ENCODE assay signal across 16 cellular contexts in genomic region chr2:144127693-144128092, GRCh38.
A peak's percentile ranks its signal among the peaks of the same experiment; 100 is the strongest.
DNase-seq lines count a peak whose midpoint lies in the region; ATAC-seq, FAIRE-seq and TF ChIP-seq lines count a peak whose summit lies in the region.
"Had no signal": no experiment of that assay in that cellular context is flagged by ENCODE, and none has a peak within 500 bp of the region (broad histone marks: within the 10 kb centered on the region; RNA-seq: fewer than 3 reads in every experiment).

No MANE protein-coding gene starts in this region.

- no peaks in the 10 kb centered on the region for H3K9me3 Mint-ChIP-seq in activated CD8-positive, alpha-beta T cell treated with anti-CD3 and anti-CD28 coated beads for 36 hours
- H3K9me3 Mint-ChIP-seq in activated CD8-positive, alpha-beta T cell treated with anti-CD3 and anti-CD28 coated beads, Interleukin-2, amount 10 ng/mL, durations not matched to agents 7 days and 5 days (ENCODE audit: insufficient read depth), result no peaks in the 10 kb centered on the region
- no peaks in the 10 kb centered on the region for H3K9me3 Mint-ChIP-seq in activated naive CD4-positive, alpha-beta T cell treated with anti-CD3 and anti-CD28 coated beads for 36 hours
- no peaks in the 10 kb centered on the region for H3K9me3 Mint-ChIP-seq in activated naive CD4-positive, alpha-beta T cell treated with anti-CD3 and anti-CD28 coated beads, Interleukin-2, amount 10 ng/mL, durations not matched to agents 7 days and 5 days
- H3K9me3 Mint-ChIP-seq in activated T-helper 17 cell treated with anti-CD3 and anti-CD28 coated beads, Interleukin-2, amount 50 U/mL, for 72 hours, result no peaks in the 10 kb centered on the region
- H3K9me3 Mint-ChIP-seq: CD8-positive, alpha-beta T cell had no signal

- peaks cover 29% of the 10 kb centered on the region for H3K4me1 Mint-ChIP-seq in activated CD8-positive, alpha-beta T cell treated with anti-CD3 and anti-CD28 coated beads for 36 hours (ENCODE audit: low read depth)
- no peaks in the 10 kb centered on the region for H3K4me1 Mint-ChIP-seq in activated CD8-positive, alpha-beta T cell treated with anti-CD3 and anti-CD28 coated beads, Interleukin-2, amount 10 ng/mL, durations not matched to agents 7 days and 5 days (ENCODE audit: low read depth)
- peaks cover 25% of the 10 kb centered on the region for H3K4me1 Mint-ChIP-seq in activated naive CD4-positive, alpha-beta T cell treated with anti-CD3 and anti-CD28 coated beads for 36 hours (ENCODE audit: low read depth)
- H3K4me1 Mint-ChIP-seq in activated naive CD4-positive, alpha-beta T cell treated with anti-CD3 and anti-CD28 coated beads, Interleukin-2, amount 10 ng/mL, durations not matched to agents 7 days and 5 days, result no peaks in the 10 kb centered on the region
- H3K4me1 Mint-ChIP-seq in activated T-helper 17 cell treated with anti-CD3 and anti-CD28 coated beads, Interleukin-2, amount 50 U/mL, for 72 hours, result peaks cover 24% of the 10 kb centered on the region
- H3K4me1 Mint-ChIP-seq: B cell had no signal

- TF ChIP-seq POLR2A in GM12892 (IDR thresholded peaks at IDR 0.05; ENCODE audit: low read depth, low read length), result no peak

- peak; percentile 42 for FAIRE-seq in GM12892 (lab: Jason Lieb, UNC)
- FAIRE-seq: G401.6, GM12891, GM18507 had no signal

- H3K27me3 Mint-ChIP-seq in activated CD8-positive, alpha-beta T cell treated with anti-CD3 and anti-CD28 coated beads for 36 hours, result no peaks in the 10 kb centered on the region
- H3K27me3 Mint-ChIP-seq in activated CD8-positive, alpha-beta T cell treated with anti-CD3 and anti-CD28 coated beads, Interleukin-2, amount 10 ng/mL, durations not matched to agents 7 days and 5 days (ENCODE audit: low read depth), result no peaks in the 10 kb centered on the region
- H3K27me3 Mint-ChIP-seq in activated naive CD4-positive, alpha-beta T cell treated with anti-CD3 and anti-CD28 coated beads for 36 hours (ENCODE audit: low read depth), result no peaks in the 10 kb centered on the region
- no peaks in the 10 kb centered on the region for H3K27me3 Mint-ChIP-seq in activated naive CD4-positive, alpha-beta T cell treated with anti-CD3 and anti-CD28 coated beads, Interleukin-2, amount 10 ng/mL, durations not matched to agents 7 days and 5 days
- no peaks in the 10 kb centered on the region for H3K27me3 Mint-ChIP-seq in activated T-helper 17 cell treated with anti-CD3 and anti-CD28 coated beads, Interleukin-2, amount 50 U/mL, for 72 hours
- H3K27me3 Mint-ChIP-seq: B cell had no signal

- H3K4me3 Mint-ChIP-seq in activated CD8-positive, alpha-beta T cell treated with anti-CD3 and anti-CD28 coated beads for 36 hours, result peak overlapping the region; percentile 33
- no peak overlapping the region for H3K4me3 Mint-ChIP-seq in activated CD8-positive, alpha-beta T cell treated with anti-CD3 and anti-CD28 coated beads, Interleukin-2, amount 10 ng/mL, durations not matched to agents 7 days and 5 days
- H3K4me3 Mint-ChIP-seq in activated naive CD4-positive, alpha-beta T cell treated with anti-CD3 and anti-CD28 coated beads for 36 hours, result no peak overlapping the region
- H3K4me3 Mint-ChIP-seq in activated naive CD4-positive, alpha-beta T cell treated with anti-CD3 and anti-CD28 coated beads, Interleukin-2, amount 10 ng/mL, durations not matched to agents 7 days and 5 days, result no peak overlapping the region
- no peak overlapping the region for H3K4me3 Mint-ChIP-seq in activated T-helper 17 cell treated with anti-CD3 and anti-CD28 coated beads, Interleukin-2, amount 50 U/mL, for 72 hours
- H3K4me3 Mint-ChIP-seq: B cell; CD8-positive, alpha-beta T cell had no signal

- peak overlapping the region; percentile 74 for H3K27ac Mint-ChIP-seq in activated CD8-positive, alpha-beta T cell treated with anti-CD3 and anti-CD28 coated beads for 36 hours
- no peak overlapping the region for H3K27ac Mint-ChIP-seq in activated CD8-positive, alpha-beta T cell treated with anti-CD3 and anti-CD28 coated beads, Interleukin-2, amount 10 ng/mL, durations not matched to agents 7 days and 5 days
- peak overlapping the region; percentile 57 for H3K27ac Mint-ChIP-seq in activated naive CD4-positive, alpha-beta T cell treated with anti-CD3 and anti-CD28 coated beads for 36 hours
- H3K27ac Mint-ChIP-seq in activated naive CD4-positive, alpha-beta T cell treated with anti-CD3 and anti-CD28 coated beads, Interleukin-2, amount 10 ng/mL, durations not matched to agents 7 days and 5 days, result no peak overlapping the region
- peak overlapping the region; percentile 68 for H3K27ac Mint-ChIP-seq in activated T-helper 17 cell treated with anti-CD3 and anti-CD28 coated beads, Interleukin-2, amount 50 U/mL, for 72 hours
- H3K27ac Mint-ChIP-seq: B cell; CD8-positive, alpha-beta T cell had no signal

- H3K36me3 Mint-ChIP-seq in activated CD8-positive, alpha-beta T cell treated with anti-CD3 and anti-CD28 coated beads for 36 hours (ENCODE audit: low read depth), result peaks cover 19% of the 10 kb centered on the region
- H3K36me3 Mint-ChIP-seq in activated CD8-positive, alpha-beta T cell treated with anti-CD3 and anti-CD28 coated beads, Interleukin-2, amount 10 ng/mL, durations not matched to agents 7 days and 5 days (ENCODE audit: low read depth), result peaks cover 6% of the 10 kb centered on the region
- H3K36me3 Mint-ChIP-seq in activated naive CD4-positive, alpha-beta T cell treated with anti-CD3 and anti-CD28 coated beads for 36 hours (ENCODE audit: low read depth), result peaks cover 3% of the 10 kb centered on the region
- H3K36me3 Mint-ChIP-seq in activated naive CD4-positive, alpha-beta T cell treated with anti-CD3 and anti-CD28 coated beads, Interleukin-2, amount 10 ng/mL, durations not matched to agents 7 days and 5 days, result no peaks in the 10 kb centered on the region
- peaks cover 21% of the 10 kb centered on the region for H3K36me3 Mint-ChIP-seq in activated T-helper 17 cell treated with anti-CD3 and anti-CD28 coated beads, Interleukin-2, amount 50 U/mL, for 72 hours (ENCODE audit: low read depth)

- no peak for DNase-seq in activated CD8-positive, alpha-beta T cell treated with anti-CD3 and anti-CD28 coated beads for 36 hours
- DNase-seq in activated CD8-positive, alpha-beta T cell treated with anti-CD3 and anti-CD28 coated beads, Interleukin-2, amount 10 ng/mL, durations not matched to agents 7 days and 5 days, result no peak
- no peak for DNase-seq in activated naive CD4-positive, alpha-beta T cell treated with anti-CD3 and anti-CD28 coated beads for 36 hours
- no peak for DNase-seq in activated naive CD4-positive, alpha-beta T cell treated with anti-CD3 and anti-CD28 coated beads, Interleukin-2, amount 10 ng/mL, durations not matched to agents 7 days and 5 days
- DNase-seq in GM12892 (ENCODE audit: insufficient read length) (no peak), DMS79 (lab: John Stamatoyannopoulos, UW) (no peak), COR-L47 (lab: John Stamatoyannopoulos, UW) (no peak)
- DNase-seq: CD8-positive, alpha-beta T cell; DMS 273 treated with DMSO at 0.1 percent for 48 hours; DMS53; GM23248 had no signal

- TF ChIP-seq CTCF in activated CD8-positive, alpha-beta T cell treated with anti-CD3 and anti-CD28 coated beads for 36 hours (IDR thresholded peaks at IDR 0.05), result no peak

- intact Hi-C loops in activated CD8-positive, alpha-beta T cell treated with anti-CD3 and anti-CD28 coated beads for 36 hours (cut with micrococcal nuclease), result no loop called here
- intact Hi-C loops in activated naive CD4-positive, alpha-beta T cell treated with anti-CD3 and anti-CD28 coated beads for 36 hours (cut with micrococcal nuclease), result loop anchor here (2.0 to 5.0 kb wide), 2 partner anchors 71 to 390 kb away; no protein-coding TSS in a partner anchor

- POLR2A ChIA-PET in activated CD8-positive, alpha-beta T cell treated with anti-CD3 and anti-CD28 coated beads for 36 hours (lab: Charles Lee), result interaction anchor here (0.6 kb wide), 1 partner anchor 608 kb away, joined by 3 read pairs; no protein-coding TSS in a partner anchor
- POLR2A ChIA-PET in activated CD8-positive, alpha-beta T cell treated with anti-CD3 and anti-CD28 coated beads, Interleukin-2, amount 10 ng/mL, durations not matched to agents 7 days and 5 days (lab: Charles Lee), result no interaction called here

- no peak for ATAC-seq in activated CD8-positive, alpha-beta T cell treated with anti-CD3 and anti-CD28 coated beads for 36 hours
- ATAC-seq in activated CD8-positive, alpha-beta T cell treated with anti-CD3 and anti-CD28 coated beads, Interleukin-2, amount 10 ng/mL, durations not matched to agents 7 days and 5 days, result no peak
- ATAC-seq in activated T-helper 17 cell treated with anti-CD3 and anti-CD28 coated beads, Interleukin-2, amount 50 U/mL, for 72 hours (replicated peaks), result peak; percentile 47
- ATAC-seq: CD8-positive, alpha-beta T cell had no signal

- CTCF ChIA-PET in activated CD8-positive, alpha-beta T cell treated with anti-CD3 and anti-CD28 coated beads for 36 hours (lab: Charles Lee), result no interaction called here
- CTCF ChIA-PET in activated CD8-positive, alpha-beta T cell treated with anti-CD3 and anti-CD28 coated beads, Interleukin-2, amount 10 ng/mL, durations not matched to agents 7 days and 5 days (lab: Charles Lee), result no interaction called here
- CTCF ChIA-PET in activated naive CD4-positive, alpha-beta T cell treated with anti-CD3 and anti-CD28 coated beads for 36 hours (lab: Charles Lee), result no interaction called here
- CTCF ChIA-PET in activated naive CD4-positive, alpha-beta T cell treated with anti-CD3 and anti-CD28 coated beads, Interleukin-2, amount 10 ng/mL, durations not matched to agents 7 days and 5 days (lab: Charles Lee), result no interaction called here

Comparison
In these comparisons a context has a peak if more than half of its experiments do, and no peak if none do; other contexts are left out.
1. H3K27ac Mint-ChIP-seq: peak in activated CD8-positive, alpha-beta T cell treated with anti-CD3 and anti-CD28 coated beads for 36 hours (single experiment), activated naive CD4-positive, alpha-beta T cell treated with anti-CD3 and anti-CD28 coated beads for 36 hours (single experiment) and activated T-helper 17 cell treated with anti-CD3 and anti-CD28 coated beads, Interleukin-2, amount 50 U/mL, for 72 hours (single experiment); none in activated CD8-positive, alpha-beta T cell treated with anti-CD3 and anti-CD28 coated beads, Interleukin-2, amount 10 ng/mL, durations not matched to agents 7 days and 5 days (single experiment) and activated naive CD4-positive, alpha-beta T cell treated with anti-CD3 and anti-CD28 coated beads, Interleukin-2, amount 10 ng/mL, durations not matched to agents 7 days and 5 days (single experiment).